ENCODE assay signal across 22 cellular contexts in the genomic region with DNA sequence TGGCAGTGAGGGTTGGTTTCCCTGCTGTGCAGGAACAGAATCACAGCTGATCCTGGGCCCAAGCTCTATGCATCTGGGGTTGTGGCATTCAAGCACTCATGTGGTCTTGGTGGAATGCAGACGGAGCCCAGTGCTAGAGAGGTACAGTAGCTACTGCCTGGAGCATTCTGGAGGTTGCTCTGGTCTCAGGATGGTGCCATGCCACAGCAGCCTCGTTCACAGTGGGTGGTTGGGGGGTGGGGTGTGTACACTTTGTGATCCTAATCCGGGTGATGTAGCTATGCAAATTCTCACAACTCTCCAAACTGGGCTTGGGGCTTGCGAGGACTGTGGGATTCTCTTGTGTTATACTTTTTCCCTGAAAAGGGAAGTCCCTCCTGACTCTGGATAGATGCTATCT. TPM values are rescaled to one million over a fixed set of nuclear protein-coding genes. Genes with fewer than 3 reads are reported as not detected.
DNase-seq lines count a peak whose midpoint lies in the region; ATAC-seq, FAIRE-seq and TF ChIP-seq lines count a peak whose summit lies in the region.
"Had no signal": no experiment of that assay in that cellular context is flagged by ENCODE, and none has a peak within 500 bp of the region (broad histone marks: within the 10 kb centered on the region; RNA-seq: fewer than 3 reads in every experiment).

No MANE protein-coding gene starts in this region.

- no peak for ATAC-seq in CD4-positive, CD25-positive, alpha-beta regulatory T cell (ENCODE audit: low read depth in 2 of 2)
- ATAC-seq in K562 (no peak), HG03565 (IDR thresholded peaks at IDR 0.05; ENCODE audit: unreplicated experiment) (no peak), HG02610 (IDR thresholded peaks at IDR 0.05; ENCODE audit: unreplicated experiment) (no peak)
- ATAC-seq: activated CD4-positive, CD25-positive, alpha-beta regulatory T cell treated with anti-CD3 and anti-CD28 coated beads, Interleukin-2, amount 50 U/mL, for 24 hours; GM12878; pancreas had no signal

- no peak overlapping the region for H4K5ac ChIP-seq in mesendoderm (ENCODE audit: low read length)

- no peak for TF ChIP-seq POLR2A in K562 (conservative IDR thresholded peaks at IDR 0.05)

- H2BK120ac ChIP-seq in mesendoderm (ENCODE audit: low read depth, low read length) = no peak overlapping the region

- peaks cover 81% of the 10 kb centered on the region for H3K36me3 Mint-ChIP-seq in CD4-positive, CD25-positive, alpha-beta regulatory T cell

- no TSS peak for BruUV-seq in K562 (replicated peaks; lab: Mats Ljungman, UMichigan)

- H3K4ac ChIP-seq in mesendoderm (ENCODE audit: low read depth, low read length) = no peak overlapping the region

- H3K4me2 ChIP-seq in K562 (ENCODE audit: insufficient read depth, low read length) (no peak overlapping the region), mesendoderm (ENCODE audit: low read length) (no peak overlapping the region)

- TF ChIP-seq RAD21 in K562 (CRISPR knock-in tag; conservative IDR thresholded peaks at IDR 0.05 in 1 of 2, IDR thresholded peaks at IDR 0.05 in 1 of 2) = no peak

- no peak overlapping the region for H3K18ac ChIP-seq in mesendoderm (ENCODE audit: low read length)

- CTCF ChIA-PET in K562 (lab: Yijun Ruan, JAX; ENCODE audit: low intra/inter-chr PET ratio) = no interaction called here

- no peak overlapping the region for H3K23ac ChIP-seq in mesendoderm (ENCODE audit: low read length)

- in situ Hi-C loops in K562 (cut with MboI) = no loop called here

- no peaks in the 10 kb centered on the region for H3K79me1 ChIP-seq in mesendoderm (ENCODE audit: low read length)

- H3K27me3 Mint-ChIP-seq in CD4-positive, CD25-positive, alpha-beta regulatory T cell = no peaks in the 10 kb centered on the region
- H3K27me3 Mint-ChIP-seq: brain had no signal

- peaks cover 0 to 17% (median 2%) of the 10 kb centered on the region in 7 donors for H3K9me3 Mint-ChIP-seq in CD4-positive, CD25-positive, alpha-beta regulatory T cell

- no peaks in the 10 kb centered on the region for H4K20me1 ChIP-seq in K562 (replicated peaks; ENCODE audit: control insufficient read depth, insufficient read depth, low read length)

- no peak overlapping the region for H4K8ac ChIP-seq in mesendoderm (ENCODE audit: low read depth, low read length)

- H3K56ac ChIP-seq in mesendoderm (ENCODE audit: low read length) = no peak overlapping the region

- WGBS in K562 (ENCODE audit: insufficient coverage, low coverage, missing lambda C conversion rate) = 3% methylated on average over 4 of the region's 4 CpGs
- no CpG with 5 or more reads among the region's 4 CpGs for whole genome bisulfite sequencing in mesendoderm (ENCODE audit: extremely low coverage, insufficient coverage, low lambda C conversion rate)

- intact Hi-C loops in K562 (cut with micrococcal nuclease) = no loop called here

- H3K79me2 ChIP-seq in K562 (ENCODE audit: control insufficient read depth, insufficient read depth, low read length) (no peaks in the 10 kb centered on the region), mesendoderm (ENCODE audit: control insufficient read depth, insufficient read depth, low read length) (no peaks in the 10 kb centered on the region)

- H3K4me3 ChIP-seq in CD4-positive, CD25-positive, alpha-beta regulatory T cell (ENCODE audit: low read depth, low read length) = peak overlapping the region; percentile 34
- H3K4me3 ChIP-seq in K562 = no peak overlapping the region
- H3K4me3 ChIP-seq in mesendoderm (ENCODE audit: low read length) = no peak overlapping the region
- H3K4me3 ChIP-seq: GM12878, pancreas, sigmoid colon, SJSA1, uterus had no signal

- peak overlapping the region in 2 of 4 donors; percentile 49 to 75 for H3K4me3 Mint-ChIP-seq in CD4-positive, CD25-positive, alpha-beta regulatory T cell
- H3K4me3 Mint-ChIP-seq: brain; T-helper 2 cell treated with Interferon-gamma antibody and Interleukin-4, amounts not matched to agents 5 μg/mL and 100 μg/mL, for 36 hours had no signal

- POLR2A ChIA-PET in K562 (lab: Yijun Ruan, JAX) = interaction anchor here (0.7 kb wide), 1 partner anchor 428 kb away, joined by 3 read pairs; no protein-coding TSS in a partner anchor

- H3K4me1 ChIP-seq in CD4-positive, CD25-positive, alpha-beta regulatory T cell (ENCODE audit: control insufficient read depth, insufficient read depth, low read length, poor library complexity, severe bottlenecking) = peaks cover 52% of the 10 kb centered on the region
- H3K4me1 ChIP-seq in K562 (replicated peaks in 1 of 2; ENCODE audit: control insufficient read depth in 2 of 2, insufficient read depth in 2 of 2, low read length in 2 of 2) (no peaks in the 10 kb centered on the region), mesendoderm (ENCODE audit: control insufficient read depth, low read depth, low read length) (no peaks in the 10 kb centered on the region)
- H3K4me1 ChIP-seq: pancreas, sigmoid colon, SJSA1, uterus had no signal

- H3K9me1 ChIP-seq in K562 (ENCODE audit: control insufficient read depth, insufficient read depth, low read length) = no peaks in the 10 kb centered on the region

- H2AFZ ChIP-seq in K562 (ENCODE audit: low read depth, low read length) = no peak overlapping the region

- no peak for DNase-seq in CD4-positive, CD25-positive, alpha-beta regulatory T cell
- DNase-seq in ELF-1 (ENCODE audit: low read depth, low spot score) (peak; percentile 75), K562 (ENCODE audit: extremely low read depth in 1 of 4, low spot score in 3 of 4) (no peak), mesendoderm (peak; percentile 72), DMS114 treated with DMSO at 0.1 percent for 48 hours (lab: John Stamatoyannopoulos, UW; ENCODE audit: unreplicated experiment) (no peak)
- DNase-seq: activated naive CD4-positive, alpha-beta T cell treated with Interleukin-2 at 50 U/mL for 16 hours; dermis blood vessel endothelial cell; GF-D8; NCI-H2171 treated with DMSO at 0.1 percent for 48 hours; NCI-H748 treated with DMSO at 0.1 percent for 48 hours; pancreas; sigmoid colon; uterus had no signal

- H3K27me3 ChIP-seq in CD4-positive, CD25-positive, alpha-beta regulatory T cell (ENCODE audit: control insufficient read depth, insufficient read depth, low read length) = no peaks in the 10 kb centered on the region
- H3K27me3 ChIP-seq in K562 (ENCODE audit: control insufficient read depth in 2 of 2, insufficient read depth in 2 of 2, low read length in 2 of 2) = peaks cover 0 to 3% of the 10 kb centered on the region in 2 experiments; a peak in 1 of 5 replicates
- no peaks in the 10 kb centered on the region for H3K27me3 ChIP-seq in mesendoderm (ENCODE audit: insufficient read depth, low read length, poor library complexity)
- H3K27me3 ChIP-seq: pancreas, sigmoid colon, SJSA1, uterus had no signal

- peaks cover 27% of the 10 kb centered on the region for H3K36me3 ChIP-seq in CD4-positive, CD25-positive, alpha-beta regulatory T cell (ENCODE audit: control insufficient read depth, insufficient read depth, low read length)
- no peaks in the 10 kb centered on the region for H3K36me3 ChIP-seq in K562 (ENCODE audit: control insufficient read depth, insufficient read depth, low read length)
- H3K36me3 ChIP-seq in mesendoderm (ENCODE audit: control insufficient read depth, insufficient read depth, low read length) = no peaks in the 10 kb centered on the region
- H3K36me3 ChIP-seq: pancreas, sigmoid colon, SJSA1, uterus had no signal

- peaks cover 61 to 100% (median 81%) of the 10 kb centered on the region in 4 donors for H3K4me1 Mint-ChIP-seq in CD4-positive, CD25-positive, alpha-beta regulatory T cell
- H3K4me1 Mint-ChIP-seq: brain had no signal

- H2AK5ac ChIP-seq in mesendoderm (ENCODE audit: low read length) = no peak overlapping the region

- no peak for TF ChIP-seq EP300 in K562 (IDR thresholded peaks at IDR 0.05; ENCODE audit: low read length)

- no peak for TF ChIP-seq CTCF in K562 (IDR thresholded peaks at IDR 0.05 in 2 of 3, conservative IDR thresholded peaks at IDR 0.05 in 1 of 3; ENCODE audit: insufficient read depth in 2 of 3, low read depth in 1 of 3, low read length in 3 of 3)

- H3K27ac Mint-ChIP-seq in CD4-positive, CD25-positive, alpha-beta regulatory T cell = peak overlapping the region; percentile 50 to 98 (median 68)
- H3K27ac Mint-ChIP-seq: brain; T-helper 2 cell treated with Interferon-gamma antibody and Interleukin-4, amounts not matched to agents 5 μg/mL and 100 μg/mL, for 36 hours had no signal

- H3K9ac ChIP-seq in K562 (ENCODE audit: insufficient read depth in 1 of 2, low read depth in 2 of 2, low read length in 2 of 2) (no peak overlapping the region), mesendoderm (ENCODE audit: low read length) (no peak overlapping the region)

- no peaks in the 10 kb centered on the region for H3K9me3 ChIP-seq in CD4-positive, CD25-positive, alpha-beta regulatory T cell (ENCODE audit: control insufficient read depth in 2 of 2, low read length in 2 of 2)
- H3K9me3 ChIP-seq in K562 (replicated peaks; ENCODE audit: control insufficient read depth, insufficient read depth, low read depth, low read length) = no peaks in the 10 kb centered on the region
- H3K9me3 ChIP-seq: pancreas, sigmoid colon, SJSA1, uterus had no signal

- no peak for FAIRE-seq in K562 (lab: Jason Lieb, UNC)
- FAIRE-seq: frontal cortex, GM12878, pancreas had no signal

- no peak overlapping the region for H2BK5ac ChIP-seq in mesendoderm (ENCODE audit: low read length)

- H3K27ac ChIP-seq in CD4-positive, CD25-positive, alpha-beta regulatory T cell (ENCODE audit: insufficient read depth, low read length, poor library complexity, severe bottlenecking) = no peak overlapping the region
- H3K27ac ChIP-seq in K562 (ENCODE audit: extremely low read depth, low read depth, low read length) (no peak overlapping the region), mesendoderm (ENCODE audit: low read depth, low read length) (peak overlapping the region; percentile 5)
- H3K27ac ChIP-seq: epithelial cell of prostate, pancreas, sigmoid colon, SJSA1, uterus had no signal

- H2BK15ac ChIP-seq in mesendoderm (replicated peaks; ENCODE audit: low read depth) = no peak overlapping the region

RNA-seq across cellular contexts. Expression of a gene that starts 45.2 kb away (rescaled TPM):
- total RNA-seq in CD4-positive, CD25-positive, alpha-beta regulatory T cell = 188 TPM
- 100 to 1,000 TPM in 1 of 4 donors, 10 to 100 TPM in 3; 71.6 to 105 (median 87.2) TPM for polyA plus RNA-seq in CD4-positive, CD25-positive, alpha-beta regulatory T cell
- 0.18 and 0.56 TPM in 2 replicates for total RNA-seq in K562 (2011; cell fraction: chromatin; rRNA removed; ENCODE audit: low replicate concordance)
- 0.13 and 0.50 TPM in 2 replicates for total RNA-seq in K562 (2011; cell fraction: nucleolus; rRNA removed)
- total RNA-seq in K562 (2011; cell fraction: nucleoplasm; rRNA removed) = 0.22 and 0.23 TPM in 2 replicates
- total RNA-seq in K562 (2014; rRNA removed) (0.86 and 1.2 TPM in 2 replicates), K562 (2014; rRNA removed; fragmentation: Illumina TruSeq; extraction: Trizol) (0.22 and 0.29 TPM in 2 replicates), K562 (2015; rRNA removed; fragmentation: Illumina TruSeq; extraction: Trizol) (0.29 and 0.49 TPM in 2 replicates), K562 (2021) (0.76 and 1.3 TPM in 2 replicates)
- polyA plus RNA-seq in K562 (2011; rRNA removed) (0.09 and 0.13 TPM in 2 replicates), K562 (2014; fragmentation: Illumina TruSeq; extraction: Trizol) (0.44 and 0.56 TPM in 2 replicates), K562 (2014; fragmentation: Nextera tagmentation; extraction: Ambion mirVana) (under 1 TPM; 0.07 to 0.17 TPM), K562 (2014; rRNA removed) (0.52 and 0.67 TPM in 2 replicates)
- 0.18 and 0.24 TPM in 2 replicates for polyA plus RNA-seq in K562 (2011; cell fraction: cytosol; rRNA removed)
- 0.13 and 0.48 TPM in 2 replicates for polyA plus RNA-seq in K562 (2011; cell fraction: nucleus; rRNA removed)
- polyA plus RNA-seq in K562 (2012) = 0.83 and 2.0 TPM in 2 replicates
- 0.06 and 0.21 TPM in 2 replicates for polyA minus RNA-seq in K562 (2011; rRNA and poly(A)+ RNA removed)
- not detected in 2 replicates for polyA minus RNA-seq in K562 (2011; cell fraction: cytosol; rRNA and poly(A)+ RNA removed)
- polyA minus RNA-seq in K562 (2011; cell fraction: nucleus; rRNA and poly(A)+ RNA removed) = 0.11 and 0.27 TPM in 2 replicates
- 0.29 TPM for polyA plus RNA-seq in mesendoderm (2013, experiment 1 of 2)
- polyA plus RNA-seq in mesendoderm (2013, experiment 2 of 2) = 0.34 TPM
- total RNA-seq: SJSA1 had no signal

Comparison
In these comparisons a context has a peak if more than half of its experiments do, and no peak if none do; other contexts are left out.
1. DNase-seq: peak in ELF-1 (single experiment) and mesendoderm (single experiment); none in CD4-positive, CD25-positive, alpha-beta regulatory T cell (0 of 3), K562 (0 of 4) and DMS114 treated with DMSO at 0.1 percent for 48 hours (single experiment).
2. RNA of a gene that starts 45.2 kb away (total RNA-seq): 188 TPM in CD4-positive, CD25-positive, alpha-beta regulatory T cell (single experiment); 0.13 to 1.3 TPM in K562; every median in the first group is over 10 times any median in the second.